ENCODE assay signal across 8 cellular contexts in the genomic region with DNA sequence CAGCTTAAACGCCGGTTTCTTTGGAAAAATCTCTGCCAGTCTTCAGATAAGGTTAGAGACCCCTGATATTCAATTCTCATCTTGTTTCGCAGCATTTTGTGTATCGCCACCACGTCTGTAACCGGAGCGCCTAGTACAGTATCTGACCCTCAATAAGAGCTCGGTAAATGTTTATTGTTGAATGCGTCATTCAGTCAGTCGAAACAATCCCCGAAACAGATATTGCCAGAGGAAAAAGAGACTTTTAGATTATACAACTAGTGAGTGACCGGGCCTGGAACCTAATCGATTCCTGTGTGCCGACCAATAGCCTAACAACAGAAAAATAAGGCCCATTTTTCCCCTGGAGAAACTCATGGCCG. TPM values are rescaled to one million over a fixed set of nuclear protein-coding genes. Genes with fewer than 3 reads are reported as not detected.
A peak's percentile ranks its signal among the peaks of the same experiment; 100 is the strongest.
DNase-seq lines count a peak whose midpoint lies in the region; ATAC-seq, FAIRE-seq and TF ChIP-seq lines count a peak whose summit lies in the region.

No MANE protein-coding gene starts in this region.

- no peaks in the 10 kb centered on the region for H3K27me3 ChIP-seq in DND-41 (ENCODE audit: insufficient read depth, low read length, poor library complexity)
- H3K27me3 ChIP-seq in Peyer's patch: no peaks in the 10 kb centered on the region
- no peaks in the 10 kb centered on the region for H3K27me3 ChIP-seq in esophagus (ENCODE audit: control insufficient read depth in 1 of 2, insufficient read depth in 2 of 2, low read length in 2 of 2)
- no peaks in the 10 kb centered on the region for H3K27me3 ChIP-seq in pancreas

- H2AFZ ChIP-seq in DND-41 (ENCODE audit: low read depth, low read length): peak overlapping the region; percentile 93

- intact Hi-C loops in pancreas (cut with DNase I): no loop called here

- no peaks in the 10 kb centered on the region for H3K9me3 ChIP-seq in DND-41 (ENCODE audit: insufficient read depth, low read length, severe bottlenecking)
- H3K9me3 ChIP-seq in Peyer's patch: no peaks in the 10 kb centered on the region
- no peaks in the 10 kb centered on the region for H3K9me3 ChIP-seq in esophagus (ENCODE audit: control insufficient read depth in 2 of 2, insufficient read depth in 1 of 2, low read depth in 1 of 2, low read length in 1 of 2)
- no peaks in the 10 kb centered on the region for H3K9me3 ChIP-seq in pancreas

- H3K27ac ChIP-seq in DND-41 (ENCODE audit: low read length): peak overlapping the region; percentile 94
- peak overlapping the region; percentile 68 to 92 (median 86) for H3K27ac ChIP-seq in Peyer's patch
- peak overlapping the region in 1 of 2 donors; percentile 65 for H3K27ac ChIP-seq in esophagus (ENCODE audit: low read depth in 2 of 2, low read length in 1 of 2)
- peak overlapping the region; percentile 49 to 78 (median 62) for H3K27ac ChIP-seq in pancreas

- no peak for FAIRE-seq in pancreas (lab: Jason Lieb, UNC)

- TF ChIP-seq CTCF in DND-41 (IDR thresholded peaks at IDR 0.05; ENCODE audit: borderline replicate concordance, extremely low read depth, low read length, poor library complexity, severe bottlenecking): no peak
- TF ChIP-seq CTCF in Peyer's patch (IDR thresholded peaks at IDR 0.05): no peak
- no peak for TF ChIP-seq CTCF in pancreas (IDR thresholded peaks at IDR 0.05)

- peak overlapping the region; percentile 89 for H3K9ac ChIP-seq in DND-41 (ENCODE audit: low read depth, low read length)

- peak overlapping the region; percentile 90 for H3K4me2 ChIP-seq in DND-41 (ENCODE audit: insufficient read depth, low read length)

- peaks cover 7% of the 10 kb centered on the region; the same call in 1 of the 2 replicates for H3K36me3 ChIP-seq in DND-41 (ENCODE audit: insufficient read depth, low read length)
- no peaks in the 10 kb centered on the region for H3K36me3 ChIP-seq in Peyer's patch
- no peaks in the 10 kb centered on the region for H3K36me3 ChIP-seq in esophagus (ENCODE audit: control insufficient read depth in 2 of 2, insufficient read depth in 2 of 2, low read length in 1 of 2)
- H3K36me3 ChIP-seq in pancreas: no peaks in the 10 kb centered on the region

- H3K4me1 ChIP-seq in DND-41 (ENCODE audit: insufficient read depth, low read length): peaks cover 38% of the 10 kb centered on the region
- peaks cover 0 to 23% (median 6%) of the 10 kb centered on the region in 4 donors for H3K4me1 ChIP-seq in Peyer's patch
- H3K4me1 ChIP-seq in esophagus (ENCODE audit: control insufficient read depth in 2 of 2, insufficient read depth in 2 of 2, low read length in 1 of 2): peaks cover 0 to 2% of the 10 kb centered on the region in 2 donors
- peaks cover 0 to 3% (median 0%) of the 10 kb centered on the region in 3 donors for H3K4me1 ChIP-seq in pancreas

- peaks cover 12% of the 10 kb centered on the region for H4K20me1 ChIP-seq in DND-41 (ENCODE audit: insufficient read depth, low read length)

- no peak for TF ChIP-seq POLR2A in Peyer's patch (IDR thresholded peaks at IDR 0.05)

- WGBS in esophagus, 2 donors: 4 to 6% methylated on average over 15 of the region's 15 CpGs
- WGBS in pancreas, 2 donors: 4 to 5% methylated on average over 15 of the region's 15 CpGs

- peaks cover 69% of the 10 kb centered on the region for H3K79me2 ChIP-seq in DND-41 (ENCODE audit: insufficient read depth, low read length)

- H3K4me3 ChIP-seq in DND-41 (ENCODE audit: low read depth in 1 of 2, low read length in 2 of 2) (peak overlapping the region; percentile 90 to 92), Peyer's patch (peak overlapping the region; percentile 60 to 100 (median 95)), esophagus (ENCODE audit: low read depth in 1 of 2, low read length in 2 of 2) (peak overlapping the region; percentile 66 to 80), pancreas (peak overlapping the region; percentile 70 to 98 (median 95))

- DNase-seq in DND-41: no peak
- no peak for DNase-seq in Peyer's patch
- DNase-seq in pancreas: no peak
- DNase-seq in SIG-M5 (lab: John Stamatoyannopoulos, UW): no peak
- no peak for DNase-seq in activated gamma-delta T cell treated with Interleukin-2 at 50 U/mL for 16 hours

- ATAC-seq in DND-41 (ENCODE audit: insufficient read depth, low read depth) (no peak), pancreas (peak in 2 of 4 donors; percentile 2 to 7), HG02973 (IDR thresholded peaks at IDR 0.05; ENCODE audit: unreplicated experiment) (no peak), GM19467 (IDR thresholded peaks at IDR 0.05; ENCODE audit: unreplicated experiment) (no peak)

RNA-seq across cellular contexts. Expression of gene PELP1, which starts 0.6 kb away (rescaled TPM):
- 10 to 100 TPM; 21.2 to 34.9 (median 31.4) TPM for total RNA-seq in Peyer's patch
- 10 to 100 TPM; 19.2 to 29.8 TPM for polyA plus RNA-seq in esophagus
- total RNA-seq in pancreas: 10 to 100 TPM; 15.9 to 31.2 (median 21.5) TPM
- polyA plus RNA-seq in pancreas: 10 to 100 TPM; 34.6 to 38.0 TPM

RNA-seq across cellular contexts. Expression of gene ARRB2, which starts 7.1 kb away (rescaled TPM):
- 100 to 1,000 TPM in 1 of 4 donors, 10 to 100 TPM in 3; 59.2 to 163 (median 73.8) TPM for total RNA-seq in Peyer's patch
- 10 to 100 TPM; 10.6 TPM for polyA plus RNA-seq in esophagus
- 10 to 100 TPM; 11.2 to 49.6 (median 15.1) TPM for total RNA-seq in pancreas
- 10 to 100 TPM; 21.3 to 22.2 TPM for polyA plus RNA-seq in pancreas

RNA-seq across cellular contexts. Expression of gene MED11, which starts 27.9 kb away (rescaled TPM):
- total RNA-seq in Peyer's patch (10 to 100 TPM; 32.1 to 44.6 (median 41.8) TPM), pancreas (10 to 100 TPM in 4 of 6 donors, 1 to 10 TPM in 2; 8.6 to 11.6 (median 10.7) TPM)
- polyA plus RNA-seq in esophagus (10 to 100 TPM; 29.8 to 31.1 TPM), pancreas (10 to 100 TPM; 26.0 to 31.1 TPM)

RNA-seq across cellular contexts. Expression of gene ZMYND15, which starts 36.3 kb away (rescaled TPM):
- total RNA-seq in Peyer's patch: 1 to 10 TPM in 3 of 4 donors, not detected in 1; 2.1 to 5.6 (median 4.0) TPM
- polyA plus RNA-seq in esophagus: under 1 TPM; 0.82 to 0.96 TPM
- total RNA-seq in pancreas: 1 to 10 TPM in 2 of 6 donors, under 1 TPM in 4; 0.39 to 3.2 (median 0.69) TPM
- 1 to 10 TPM; 1.6 to 3.0 TPM for polyA plus RNA-seq in pancreas

RNA-seq across cellular contexts. Expression of gene CXCL16, which starts 36.4 kb away (rescaled TPM):
- total RNA-seq in Peyer's patch (10 to 100 TPM; 24.8 to 33.1 (median 28.0) TPM), pancreas (10 to 100 TPM in 3 of 6 donors, 1 to 10 TPM in 3; 7.6 to 55.6 (median 10.0) TPM)
- polyA plus RNA-seq in esophagus (10 to 100 TPM; 10.9 to 20.3 TPM), pancreas (10 to 100 TPM in 1 of 2 donors, 1 to 10 TPM in 1; 7.9 to 12.9 TPM)
